ENCODE assay signal across 17 cellular contexts in genomic region chr10:21314906-21315305, GRCh38.
DNase-seq lines count a peak whose midpoint lies in the region; ATAC-seq and TF ChIP-seq lines count a peak whose summit lies in the region.
"Had no signal": no experiment of that assay in that cellular context is flagged by ENCODE, and none has a peak within 500 bp of the region (broad histone marks: within the 10 kb centered on the region; RNA-seq: fewer than 3 reads in every experiment).

No MANE protein-coding gene starts in this region.

- no peaks in the 10 kb centered on the region for H3K36me3 Mint-ChIP-seq in activated CD8-positive, alpha-beta T cell treated with anti-CD3 and anti-CD28 coated beads for 36 hours (ENCODE audit: low read depth)

- no peak for TF ChIP-seq CTCF in breast epithelium (IDR thresholded peaks at IDR 0.05)
- TF ChIP-seq CTCF in activated CD8-positive, alpha-beta T cell treated with anti-CD3 and anti-CD28 coated beads for 36 hours (IDR thresholded peaks at IDR 0.05) = no peak

- no peak overlapping the region for H3K9ac ChIP-seq in HUES6 (ENCODE audit: low read length)
- no peak overlapping the region for H3K9ac ChIP-seq in iPS-18a (ENCODE audit: low read length)

- H3K27me3 ChIP-seq in HUES6 (ENCODE audit: control insufficient read depth, insufficient read depth, low read length) = no peaks in the 10 kb centered on the region
- H3K27me3 ChIP-seq in breast epithelium = no peaks in the 10 kb centered on the region
- no peaks in the 10 kb centered on the region for H3K27me3 ChIP-seq in iPS-18a (ENCODE audit: control insufficient read depth, insufficient read depth, low read length)
- H3K27me3 ChIP-seq: BE2C had no signal

- POLR2A ChIA-PET in activated CD8-positive, alpha-beta T cell treated with anti-CD3 and anti-CD28 coated beads for 36 hours (lab: Charles Lee) = no interaction called here

- H3K4me1 ChIP-seq in HUES6 (ENCODE audit: control insufficient read depth, insufficient read depth, low read length) (peaks cover 36% of the 10 kb centered on the region), breast epithelium (peaks cover 0 to 2% of the 10 kb centered on the region in 2 donors), iPS-18a (ENCODE audit: control insufficient read depth, low read depth, low read length) (peaks cover 37% of the 10 kb centered on the region)
- H3K4me1 ChIP-seq: BE2C had no signal

- H3K27ac ChIP-seq in HUES6 (ENCODE audit: low read depth, low read length) (peak overlapping the region; percentile 4; the same call in 1 of the 2 replicates), breast epithelium (peak overlapping the region; percentile 44 to 57), iPS-18a (ENCODE audit: low read length) (no peak overlapping the region)

- H3K4me3 Mint-ChIP-seq in activated CD8-positive, alpha-beta T cell treated with anti-CD3 and anti-CD28 coated beads for 36 hours = no peak overlapping the region
- H3K4me3 Mint-ChIP-seq: activated CD8-positive, alpha-beta T cell treated with anti-CD3 and anti-CD28 coated beads, Interleukin-2, amount 10 ng/mL, durations not matched to agents 7 days and 5 days; central memory CD8-positive, alpha-beta T cell; stimulated activated naive CD8-positive, alpha-beta T cell treated with anti-CD3 and anti-CD28 coated beads, Interleukin-15, Interleukin-2, amounts not matched to agents 100 ng/mL and 50 ng/mL, for 24 hours had no signal

- H3K27me3 Mint-ChIP-seq in activated CD8-positive, alpha-beta T cell treated with anti-CD3 and anti-CD28 coated beads for 36 hours = peaks cover 1% of the 10 kb centered on the region
- H3K27me3 Mint-ChIP-seq: stimulated activated naive CD8-positive, alpha-beta T cell treated with anti-CD3 and anti-CD28 coated beads, Interleukin-15, Interleukin-2, amounts not matched to agents 100 ng/mL and 50 ng/mL, for 24 hours had no signal

- peak; percentile 8 for ATAC-seq in sciatic nerve
- ATAC-seq in activated CD8-positive, alpha-beta T cell treated with anti-CD3 and anti-CD28 coated beads for 36 hours = no peak
- ATAC-seq: activated CD8-positive, alpha-beta T cell treated with anti-CD3 and anti-CD28 coated beads, Interleukin-2, amount 10 ng/mL, durations not matched to agents 7 days and 5 days; mucosa of descending colon had no signal

- no peaks in the 10 kb centered on the region for H3K9me3 Mint-ChIP-seq in activated CD8-positive, alpha-beta T cell treated with anti-CD3 and anti-CD28 coated beads for 36 hours
- H3K9me3 Mint-ChIP-seq: central memory CD8-positive, alpha-beta T cell; stimulated activated naive CD8-positive, alpha-beta T cell treated with anti-CD3 and anti-CD28 coated beads, Interleukin-15, Interleukin-2, amounts not matched to agents 100 ng/mL and 50 ng/mL, for 24 hours had no signal

- no peaks in the 10 kb centered on the region for H3K9me3 ChIP-seq in HUES6 (ENCODE audit: control insufficient read depth, insufficient read depth, low read depth, low read length)
- no peaks in the 10 kb centered on the region for H3K9me3 ChIP-seq in breast epithelium
- H3K9me3 ChIP-seq in iPS-18a (ENCODE audit: control insufficient read depth, low read depth, low read length) = no peaks in the 10 kb centered on the region
- H3K9me3 ChIP-seq: BE2C, mucosa of descending colon had no signal

- CTCF ChIA-PET in activated CD8-positive, alpha-beta T cell treated with anti-CD3 and anti-CD28 coated beads for 36 hours (lab: Charles Lee) = no interaction called here

- H3K4me1 Mint-ChIP-seq in activated CD8-positive, alpha-beta T cell treated with anti-CD3 and anti-CD28 coated beads for 36 hours (ENCODE audit: low read depth) = no peaks in the 10 kb centered on the region
- H3K4me1 Mint-ChIP-seq: central memory CD8-positive, alpha-beta T cell had no signal

- intact Hi-C loops in breast epithelium (cut with DNase I; ENCODE audit: low total_unique reads) = no loop called here
- intact Hi-C loops in sciatic nerve (cut with DNase I) = no loop called here
- intact Hi-C loops in activated CD8-positive, alpha-beta T cell treated with anti-CD3 and anti-CD28 coated beads for 36 hours (cut with micrococcal nuclease) = no loop called here

- H3K4me3 ChIP-seq in HUES6 (ENCODE audit: low read depth, low read length) = no peak overlapping the region
- H3K4me3 ChIP-seq in breast epithelium = no peak overlapping the region
- peak overlapping the region; percentile 10 for H3K4me3 ChIP-seq in iPS-18a (ENCODE audit: low read length)
- H3K4me3 ChIP-seq: mucosa of descending colon had no signal

- DNase-seq in breast epithelium (ENCODE audit: low spot score in 2 of 2) = no peak
- DNase-seq in sciatic nerve (ENCODE audit: low spot score) = no peak
- DNase-seq in stimulated activated CD4-positive, alpha-beta T cell treated with anti-CD3 and anti-CD28 coated beads, Interleukin-4, amount 100 ng/mL, for 24 hours = no peak
- no peak for DNase-seq in stimulated activated CD4-positive, alpha-beta T cell treated with anti-CD3 and anti-CD28 coated beads, Interleukin-1b, Interleukin-23, amount 100 ng/mL, for 48 hours
- DNase-seq in LoVo (ENCODE audit: low spot score) = no peak
- no peak for DNase-seq in activated CD8-positive, alpha-beta T cell treated with anti-CD3 and anti-CD28 coated beads for 36 hours
- DNase-seq: activated CD8-positive, alpha-beta T cell treated with anti-CD3 and anti-CD28 coated beads, Interleukin-2, amount 10 ng/mL, durations not matched to agents 7 days and 5 days; activated naive CD4-positive, alpha-beta T cell; BE2C; DMS79 treated with DMSO at 0.1 percent for 48 hours; mucosa of descending colon; NCI-H1048; NCI-H510A had no signal

- H3K27ac Mint-ChIP-seq in activated CD8-positive, alpha-beta T cell treated with anti-CD3 and anti-CD28 coated beads for 36 hours = no peak overlapping the region
- H3K27ac Mint-ChIP-seq: activated CD8-positive, alpha-beta T cell treated with anti-CD3 and anti-CD28 coated beads, Interleukin-2, amount 10 ng/mL, durations not matched to agents 7 days and 5 days; stimulated activated naive CD8-positive, alpha-beta T cell treated with anti-CD3 and anti-CD28 coated beads, Interleukin-15, Interleukin-2, amounts not matched to agents 100 ng/mL and 50 ng/mL, for 24 hours had no signal

- H3K36me3 ChIP-seq in HUES6 (ENCODE audit: control insufficient read depth, insufficient read depth, low read length) (no peaks in the 10 kb centered on the region), breast epithelium (no peaks in the 10 kb centered on the region), iPS-18a (ENCODE audit: control insufficient read depth, low read depth, low read length) (no peaks in the 10 kb centered on the region)
- H3K36me3 ChIP-seq: BE2C had no signal

- no peak for TF ChIP-seq POLR2A in breast epithelium (IDR thresholded peaks at IDR 0.05)
